Comparison of ENCODE assay signal across 30 cellular contexts in the genomic region with DNA sequence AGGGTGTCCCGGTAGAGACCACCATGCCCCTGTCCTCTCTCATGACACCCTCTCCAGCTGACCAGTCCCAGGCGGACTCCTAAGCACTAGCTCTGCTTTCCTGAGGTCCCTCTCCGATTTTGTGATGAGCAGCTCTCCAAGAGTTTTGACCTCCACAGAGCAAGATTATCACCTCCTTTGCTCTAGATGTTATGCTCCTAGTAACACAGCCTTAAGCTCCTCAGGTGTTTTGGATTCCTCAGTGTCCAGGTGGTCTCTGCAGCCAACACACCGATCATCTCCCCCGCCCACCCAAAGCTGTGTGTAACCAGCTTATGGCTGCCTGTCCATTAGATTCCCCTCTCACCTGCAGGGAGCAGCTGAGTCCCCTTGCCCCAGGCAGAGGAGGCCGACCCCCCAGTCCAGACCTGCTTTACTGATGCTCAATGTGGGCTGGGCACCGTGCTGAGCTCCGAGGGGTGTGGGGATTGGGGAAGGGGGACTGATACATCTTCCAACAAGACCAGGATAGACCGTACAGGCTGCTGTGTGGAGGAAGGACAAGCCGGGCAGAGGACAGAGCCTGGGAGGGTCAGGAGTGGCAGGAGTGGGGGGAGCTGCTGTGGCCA.
"Had no signal": no experiment of that assay in that cellular context is flagged by ENCODE, and none has a peak within 500 bp of the region (broad histone marks: within the 10 kb centered on the region; RNA-seq: fewer than 3 reads in every experiment).

No MANE protein-coding gene starts in this region.

- H3K9me3 Mint-ChIP-seq: activated B cell treated with CpG ODN at 0.5 μM for 24 hours; activated CD4-positive, alpha-beta memory T cell treated with anti-CD3 and anti-CD28 coated beads for 36 hours; activated CD4-positive, alpha-beta T cell treated with anti-CD3 and anti-CD28 coated beads, Interleukin-2, amount 10 ng/mL, durations not matched to agents 7 days and 5 days; activated naive CD4-positive, alpha-beta T cell treated with anti-CD3 and anti-CD28 coated beads, Interleukin-2, amount 50 U/mL, for 72 hours; activated naive CD8-positive, alpha-beta T cell treated with anti-CD3 and anti-CD28 coated beads, Interleukin-2, amount 50 U/mL, for 24 hours; activated T-cell treated with anti-CD3 and anti-CD28 coated beads, Interleukin-2, amount 50 U/mL, for 4 hours; T-helper 1 cell treated with Interleukin-12 subunit alpha and Interleukin-12 subunit beta and Interleukin-4 antibody, amounts not matched to agents 30 μg/mL and 1 μg/mL, for 36 hours had no signal

- H3K27ac Mint-ChIP-seq: activated B cell treated with CpG ODN at 0.5 μM for 24 hours; activated CD4-positive, alpha-beta memory T cell treated with anti-CD3 and anti-CD28 coated beads for 36 hours; activated CD4-positive, alpha-beta T cell treated with anti-CD3 and anti-CD28 coated beads, Interleukin-2, amount 10 ng/mL, durations not matched to agents 7 days and 5 days; activated naive CD4-positive, alpha-beta T cell treated with anti-CD3 and anti-CD28 coated beads, Interleukin-2, amount 50 U/mL, for 72 hours; activated naive CD8-positive, alpha-beta T cell treated with anti-CD3 and anti-CD28 coated beads, Interleukin-2, amount 50 U/mL, for 24 hours; T-helper 1 cell treated with Interleukin-12 subunit alpha and Interleukin-12 subunit beta and Interleukin-4 antibody, amounts not matched to agents 30 μg/mL and 1 μg/mL, for 36 hours had no signal

- H3K27me3 ChIP-seq: ascending aorta, body of pancreas, MG63, SJCRH30 had no signal

- FAIRE-seq: bronchial epithelial cell had no signal

- H3K4me1 ChIP-seq: ascending aorta had no signal

- H3K36me3 ChIP-seq: ascending aorta, MG63, SJCRH30 had no signal

- H3K27me3 Mint-ChIP-seq: activated CD4-positive, alpha-beta T cell treated with anti-CD3 and anti-CD28 coated beads, Interleukin-2, amount 10 ng/mL, durations not matched to agents 7 days and 5 days had no signal

- H3K4me3 ChIP-seq: ascending aorta, body of pancreas, MG63, SJCRH30 had no signal

- DNase-seq: activated B cell treated with CpG ODN at 0.5 μM for 24 hours; activated CD4-positive, alpha-beta memory T cell treated with anti-CD3 and anti-CD28 coated beads for 36 hours; activated CD4-positive, alpha-beta T cell treated with anti-CD3 and anti-CD28 coated beads for 1 hour; activated CD4-positive, alpha-beta T cell treated with anti-CD3 and anti-CD28 coated beads, Interleukin-2, amount 10 ng/mL, durations not matched to agents 7 days and 5 days; activated CD8-positive, alpha-beta memory T cell treated with anti-CD3 and anti-CD28 coated beads for 24 hours; activated effector memory CD4-positive, alpha-beta T cell treated with anti-CD3 and anti-CD28 coated beads, Interleukin-2, amount 50 U/mL, for 16 hours; activated naive CD4-positive, alpha-beta T cell treated with Interleukin-2 at 50 U/mL for 16 hours; activated naive CD8-positive, alpha-beta T cell treated with anti-CD3 and anti-CD28 coated beads, Interleukin-2, amount 50 U/mL, for 24 hours; activated T-cell treated with anti-CD3 and anti-CD28 coated beads, Interleukin-2, amount 50 U/mL, for 4 hours; amniotic stem cell; body of pancreas; MG63; MV-4-11; NCI-H1092 treated with DMSO at 0.1 percent for 48 hours; NCI-H1417 treated with DMSO at 0.1 percent for 48 hours; NCI-H1694; NCI-H2029 treated with DMSO at 0.1 percent for 48 hours; NCI-H345; NCI-H510A; NCI-H526 treated with DMSO at 0.1 percent for 48 hours; NCI-H82; RPMI8226; SJCRH30; T-helper 9 cell had no signal

- ATAC-seq: activated naive CD4-positive, alpha-beta T cell treated with anti-CD3 and anti-CD28 coated beads, Interleukin-2, amount 50 U/mL, for 72 hours; activated naive CD8-positive, alpha-beta T cell treated with anti-CD3 and anti-CD28 coated beads, Interleukin-2, amount 50 U/mL, for 24 hours; activated T-cell treated with anti-CD3 and anti-CD28 coated beads, Interleukin-2, amount 50 U/mL, for 4 hours; body of pancreas; Right ventricle myocardium inferior had no signal

- H3K4me3 Mint-ChIP-seq: activated B cell treated with CpG ODN at 0.5 μM for 24 hours; activated CD4-positive, alpha-beta memory T cell treated with anti-CD3 and anti-CD28 coated beads for 36 hours; activated CD4-positive, alpha-beta T cell treated with anti-CD3 and anti-CD28 coated beads, Interleukin-2, amount 10 ng/mL, durations not matched to agents 7 days and 5 days; activated naive CD8-positive, alpha-beta T cell treated with anti-CD3 and anti-CD28 coated beads, Interleukin-2, amount 50 U/mL, for 24 hours; activated T-cell treated with anti-CD3 and anti-CD28 coated beads, Interleukin-2, amount 50 U/mL, for 4 hours; T-helper 1 cell treated with Interleukin-12 subunit alpha and Interleukin-12 subunit beta and Interleukin-4 antibody, amounts not matched to agents 30 μg/mL and 1 μg/mL, for 36 hours had no signal

- H3K9ac ChIP-seq: KMS-11 had no signal

- H3K36me3 Mint-ChIP-seq: activated CD4-positive, alpha-beta memory T cell treated with anti-CD3 and anti-CD28 coated beads for 36 hours; activated naive CD4-positive, alpha-beta T cell treated with anti-CD3 and anti-CD28 coated beads, Interleukin-2, amount 50 U/mL, for 72 hours had no signal

- H3K9me3 ChIP-seq: ascending aorta, body of pancreas, MG63, SJCRH30 had no signal

- H3K4me2 ChIP-seq: KMS-11 had no signal

- H3K27ac ChIP-seq: ascending aorta, body of pancreas, KMS-11, SJCRH30 had no signal
